ENCODE assay signal across 9 cellular contexts in the genomic region with DNA sequence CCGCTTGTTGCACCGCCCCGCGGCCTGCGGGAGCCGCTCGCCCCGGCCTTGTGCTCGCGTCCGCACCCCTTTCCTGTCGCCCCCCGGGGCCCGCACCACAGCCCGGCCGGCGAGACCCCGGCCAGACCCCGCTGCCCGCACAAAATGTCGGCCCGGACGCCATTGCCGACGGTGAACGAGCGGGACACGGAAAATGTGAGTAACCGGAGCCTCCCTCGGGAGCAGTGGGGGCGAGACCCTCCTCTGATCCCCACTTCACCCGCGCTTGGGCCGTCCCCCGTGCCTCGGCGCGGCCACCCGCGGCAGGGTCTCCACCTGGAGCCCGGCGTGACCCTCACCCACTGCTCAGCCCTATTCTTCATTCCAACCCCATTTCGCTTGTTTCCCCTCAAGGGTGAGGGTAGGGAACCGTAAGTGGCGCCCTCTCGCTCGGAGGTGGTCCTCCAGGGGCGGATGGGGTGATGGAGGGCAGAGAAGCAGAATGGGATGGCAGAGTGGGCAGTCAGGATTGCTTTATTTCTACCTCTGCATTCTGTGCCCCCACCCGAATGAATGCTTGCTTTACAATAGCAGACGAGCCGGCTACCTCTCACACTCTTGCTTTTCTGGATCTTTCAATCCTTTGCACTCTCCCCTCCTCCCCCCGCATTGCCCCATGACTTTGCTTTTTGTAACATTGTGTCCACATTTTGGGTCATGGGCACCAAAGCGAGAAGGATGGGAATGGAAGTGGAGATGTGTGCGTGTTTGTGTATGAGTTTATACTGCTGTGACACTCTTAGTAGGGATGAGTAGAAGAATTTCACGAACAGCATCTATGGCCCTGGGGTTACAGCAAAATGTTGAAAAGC. TPM values are rescaled to one million over a fixed set of nuclear protein-coding genes. Genes with fewer than 3 reads are reported as not detected.
DNase-seq lines count a peak whose midpoint lies in the region; ATAC-seq and TF ChIP-seq lines count a peak whose summit lies in the region.
"Had no signal": no experiment of that assay in that cellular context is flagged by ENCODE, and none has a peak within 500 bp of the region (broad histone marks: within the 10 kb centered on the region; RNA-seq: fewer than 3 reads in every experiment).

No MANE protein-coding gene starts in this region.

- 3% methylated on average over 55 of the region's 55 CpGs for WGBS in liver

- ATAC-seq in GM18498 (IDR thresholded peaks at IDR 0.05; ENCODE audit: unreplicated experiment) (peak; percentile 7), GM19328 (IDR thresholded peaks at IDR 0.05; ENCODE audit: unreplicated experiment) (no peak), GM21737 (IDR thresholded peaks at IDR 0.05; ENCODE audit: unreplicated experiment) (no peak)

- H3K27me3 ChIP-seq in MG63 (peaks cover 90% of the 10 kb centered on the region), liver (ENCODE audit: control insufficient read depth in 4 of 4, insufficient read depth in 4 of 4, low read length in 3 of 4) (peaks cover 0 to 23% (median 8%) of the 10 kb centered on the region in 4 donors)

- TF ChIP-seq CTCF in AG10803 (conservative IDR thresholded peaks at IDR 0.05; ENCODE audit: low read length): no peak
- no peak for TF ChIP-seq CTCF in cardiac fibroblast (IDR thresholded peaks at IDR 0.05; ENCODE audit: low read depth, low read length)
- no peak for TF ChIP-seq CTCF in liver (IDR thresholded peaks at IDR 0.05; ENCODE audit: low read depth, low read length, missing input control)

- peaks cover 9 to 21% (median 15%) of the 10 kb centered on the region in 4 donors for H3K4me1 ChIP-seq in liver (ENCODE audit: control insufficient read depth in 4 of 4, insufficient read depth in 4 of 4, low read length in 3 of 4)

- peak overlapping the region in 1 of 2 donors; percentile 16 for H3K9ac ChIP-seq in liver (ENCODE audit: low read depth in 1 of 2, low read length in 2 of 2)

- H3K36me3 ChIP-seq in MG63 (no peaks in the 10 kb centered on the region), liver (ENCODE audit: control insufficient read depth in 4 of 4, insufficient read depth in 3 of 4, low read depth in 1 of 4, low read length in 3 of 4) (no peaks in the 10 kb centered on the region)

- DNase-seq in AG10803 (ENCODE audit: low read depth) (no peak), MG63 (peak; percentile 1), cardiac fibroblast (ENCODE audit: low read depth in 2 of 2) (no peak)

- H3K4me3 ChIP-seq in AG10803 (ENCODE audit: low read length): peak overlapping the region; percentile 52
- peak overlapping the region; percentile 47 for H3K4me3 ChIP-seq in MG63
- peak overlapping the region; percentile 58 to 70 for H3K4me3 ChIP-seq in cardiac fibroblast (replicated peaks in 1 of 2; ENCODE audit: low read depth in 2 of 2, low read length in 2 of 2)
- peak overlapping the region; percentile 41 to 75 (median 66) for H3K4me3 ChIP-seq in liver (ENCODE audit: low read depth in 1 of 3, low read length in 3 of 3)

- TF ChIP-seq RAD21 in liver (IDR thresholded peaks at IDR 0.05): no peak

- H3K9me3 ChIP-seq in MG63 (peaks cover 6% of the 10 kb centered on the region; the same call in 1 of the 2 replicates), liver (ENCODE audit: control insufficient read depth in 4 of 4, low read length in 3 of 4) (peaks cover 0 to 2% (median 0%) of the 10 kb centered on the region in 4 donors)

- H3K27ac ChIP-seq in liver (ENCODE audit: low read depth in 1 of 2, low read length in 2 of 2) (peak overlapping the region; percentile 35 to 37), temporal lobe (ENCODE audit: low read depth, low read length) (peak overlapping the region; percentile 70)

TF ChIP-seq in liver, 16 proteins besides CTCF, POLR2A, EP300 and RAD21:
- TF ChIP-seq JUND (IDR thresholded peaks at IDR 0.05): no peak

RNA-seq across cellular contexts. Expression of gene MARK1, which starts 1.0 kb away (rescaled TPM):
- not detected in 2 replicates for total RNA-seq in MG63 (2014; rRNA removed; shearing (Covaris generic); ENCODE audit: low replicate concordance)
- total RNA-seq in liver: under 1 TPM; 0.37 to 0.59 TPM
- under 1 TPM; 0.10 to 0.13 TPM for polyA plus RNA-seq in liver
- 55.8 TPM for total RNA-seq in temporal lobe
- total RNA-seq: LHCN-M2 had no signal

Comparison
In these comparisons a context has a peak if more than half of its experiments do, and no peak if none do; other contexts are left out.
1. RNA of gene MARK1, which starts 1.0 kb away (total RNA-seq): 55.8 TPM in temporal lobe (single experiment); 0.37 to 0.59 TPM in liver and not detected in MG63; every median in the first group is over 10 times any median in the second.
2. Peak in every context shown above with its lines, with median percentiles within 50 percentile points of each other: H3K4me3 ChIP-seq.